In genomic region chr5:54884195-54884536, GRCh38 we compare ENCODE assay signal across 12 cellular contexts.
A peak's percentile ranks its signal among the peaks of the same experiment; 100 is the strongest.
DNase-seq lines count a peak whose midpoint lies in the region; ATAC-seq and TF ChIP-seq lines count a peak whose summit lies in the region.
"Had no signal": no experiment of that assay in that cellular context is flagged by ENCODE, and none has a peak within 500 bp of the region (broad histone marks: within the 10 kb centered on the region; RNA-seq: fewer than 3 reads in every experiment).

No MANE protein-coding gene starts in this region.

- in situ Hi-C loops in gastrocnemius medialis (cut with MboI; ENCODE audit: low sequenced_read_pairs in 4 of 4), result no loop called here

- peaks cover 0 to 6% (median 3%) of the 10 kb centered on the region in 3 donors for H3K36me3 Mint-ChIP-seq in CD8-positive, alpha-beta memory T cell

- ATAC-seq in gastrocnemius medialis (no peak), GM18909 (IDR thresholded peaks at IDR 0.05; ENCODE audit: poor library complexity, unreplicated experiment) (no peak)

- peak overlapping the region in 1 of 8 donors; percentile 4 for H3K27ac Mint-ChIP-seq in CD8-positive, alpha-beta memory T cell

- no peaks in the 10 kb centered on the region for H3K9me3 Mint-ChIP-seq in CD8-positive, alpha-beta memory T cell

- H3K9me3 ChIP-seq in CD8-positive, alpha-beta memory T cell (ENCODE audit: low read length), result no peaks in the 10 kb centered on the region
- H3K9me3 ChIP-seq in ascending aorta (no peaks in the 10 kb centered on the region), iPS-18c (ENCODE audit: control insufficient read depth, insufficient read depth, low read length) (no peaks in the 10 kb centered on the region), gastrocnemius medialis (no peaks in the 10 kb centered on the region)

- TF ChIP-seq POLR2A in gastrocnemius medialis (IDR thresholded peaks at IDR 0.05), result no peak

- H3K4me3 Mint-ChIP-seq in CD8-positive, alpha-beta memory T cell, result peak overlapping the region in 6 of 7 donors; percentile 13 to 56 (median 35)

- no peaks in the 10 kb centered on the region for H3K4me1 ChIP-seq in CD8-positive, alpha-beta memory T cell (ENCODE audit: insufficient read depth, low read length)
- no peaks in the 10 kb centered on the region for H3K4me1 ChIP-seq in ascending aorta
- peaks cover 0 to 5% of the 10 kb centered on the region in 2 donors for H3K4me1 ChIP-seq in gastrocnemius medialis

- no peak for DNase-seq in CD8-positive, alpha-beta memory T cell
- no peak for DNase-seq in ascending aorta (ENCODE audit: low spot score in 2 of 2)
- no peak for DNase-seq in gastrocnemius medialis
- no peak for DNase-seq in middle frontal gyrus (ENCODE audit: extremely low spot score, low spot score)
- no peak for DNase-seq in substantia nigra (lab: John Stamatoyannopoulos, UW)
- no peak for DNase-seq in OCI-M1 (lab: John Stamatoyannopoulos, UW)
- DNase-seq: DND-41; effector CD8-positive, alpha-beta T cell; KBM-7; NCI-H526 treated with DMSO at 0.1 percent for 48 hours had no signal

- H3K4me1 Mint-ChIP-seq in CD8-positive, alpha-beta memory T cell, result peaks cover 11 to 23% (median 16%) of the 10 kb centered on the region in 3 donors

- peaks cover 28 to 74% of the 10 kb centered on the region in 2 donors for H3K27me3 Mint-ChIP-seq in CD8-positive, alpha-beta memory T cell

- no peak overlapping the region for H3K4me3 ChIP-seq in CD8-positive, alpha-beta memory T cell (ENCODE audit: low read length)
- H3K4me3 ChIP-seq in ascending aorta, result peak overlapping the region; percentile 55 to 69
- peak overlapping the region; percentile 58 for H3K4me3 ChIP-seq in iPS-18c (ENCODE audit: insufficient read depth, low read depth, low read length)
- peak overlapping the region; percentile 46 to 64 (median 53) for H3K4me3 ChIP-seq in gastrocnemius medialis

- H3K27me3 ChIP-seq in CD8-positive, alpha-beta memory T cell (ENCODE audit: insufficient read depth, low read length, poor library complexity, severe bottlenecking), result peaks cover 8% of the 10 kb centered on the region
- H3K27me3 ChIP-seq in ascending aorta (no peaks in the 10 kb centered on the region), gastrocnemius medialis (peaks cover 7 to 18% (median 9%) of the 10 kb centered on the region in 3 donors)

- H3K36me3 ChIP-seq in CD8-positive, alpha-beta memory T cell (ENCODE audit: insufficient read depth, low read length), result no peaks in the 10 kb centered on the region
- H3K36me3 ChIP-seq in ascending aorta (no peaks in the 10 kb centered on the region), gastrocnemius medialis (no peaks in the 10 kb centered on the region)

- no peak for TF ChIP-seq CTCF in ascending aorta (IDR thresholded peaks at IDR 0.05)
- TF ChIP-seq CTCF in gastrocnemius medialis (IDR thresholded peaks at IDR 0.05 in 4 of 5, conservative IDR thresholded peaks at IDR 0.05 in 1 of 5), result no peak

- POLR2A ChIA-PET in CD8-positive, alpha-beta memory T cell (lab: Charles Lee), result interaction anchor here (0.6 kb wide), 1 partner anchor 182 kb away, joined by 3 read pairs; no protein-coding TSS in a partner anchor

- intact Hi-C loops in ascending aorta (cut with DNase I), result no loop called here
- intact Hi-C loops in gastrocnemius medialis (cut with DNase I; ENCODE audit: low total_unique reads), result no loop called here

- H3K27ac ChIP-seq in CD8-positive, alpha-beta memory T cell (ENCODE audit: low read depth, low read length), result no peak overlapping the region
- no peak overlapping the region for H3K27ac ChIP-seq in ascending aorta
- H3K27ac ChIP-seq in gastrocnemius medialis, result no peak overlapping the region
- no peak overlapping the region for H3K27ac ChIP-seq in substantia nigra (ENCODE audit: low read depth, low read length, poor library complexity, severe bottlenecking)

- CTCF ChIA-PET in CD8-positive, alpha-beta memory T cell (lab: Charles Lee), result no interaction called here
